9 cellular contexts compared by ENCODE assay signal in genomic region chr10:30058111-30058510, GRCh38. TPM values are rescaled to one million over a fixed set of nuclear protein-coding genes. Genes with fewer than 3 reads are reported as not detected.
A peak's percentile ranks its signal among the peaks of the same experiment; 100 is the strongest.
DNase-seq lines count a peak whose midpoint lies in the region; ATAC-seq and TF ChIP-seq lines count a peak whose summit lies in the region.
"Had no signal": no experiment of that assay in that cellular context is flagged by ENCODE, and none has a peak within 500 bp of the region (broad histone marks: within the 10 kb centered on the region; RNA-seq: fewer than 3 reads in every experiment).

No MANE protein-coding gene starts in this region.

- TF ChIP-seq CTCF in WTC11 (IDR thresholded peaks at IDR 0.05) (no peak), right atrium auricular region (IDR thresholded peaks at IDR 0.05) (no peak), retinal pigment epithelial cell (conservative IDR thresholded peaks at IDR 0.05; ENCODE audit: low read depth, low read length) (no peak)

- no peaks in the 10 kb centered on the region for H3K9me3 Mint-ChIP-seq in WTC11

- peak; percentile 26 for DNase-seq in Daoy (ENCODE audit: low read depth)
- no peak for DNase-seq in WTC11 (ENCODE audit: low spot score)
- DNase-seq in right atrium auricular region (ENCODE audit: low spot score): no peak
- DNase-seq in retinal pigment epithelial cell (ENCODE audit: low read depth): no peak
- no peak for DNase-seq in posterior vena cava (ENCODE audit: low spot score)
- no peak for DNase-seq in NCI-H82 (lab: John Stamatoyannopoulos, UW)
- DNase-seq in NCI-H82 treated with DMSO at 0.1 percent for 48 hours (lab: John Stamatoyannopoulos, UW; ENCODE audit: unreplicated experiment): no peak
- no peak for DNase-seq in NCI-H2081 treated with DMSO at 0.1 percent for 48 hours (lab: John Stamatoyannopoulos, UW)
- DNase-seq: NCI-H524 treated with DMSO at 0.1 percent for 48 hours had no signal

- H3K36me3 Mint-ChIP-seq in WTC11: no peaks in the 10 kb centered on the region

- ATAC-seq in WTC11: no peak

- CTCF ChIA-PET in WTC11 (lab: Charles Lee): interaction anchor here (0.6 to 1.0 kb wide), 3 partner anchors 31 to 168 kb away, joined by 3 read pairs; no protein-coding TSS in a partner anchor

- peaks cover 0 to 64% of the 10 kb centered on the region in 2 donors for H3K4me1 ChIP-seq in right atrium auricular region

- peak overlapping the region; percentile 73 for H3K4me3 Mint-ChIP-seq in WTC11

- no peaks in the 10 kb centered on the region for H3K36me3 ChIP-seq in right atrium auricular region

- H3K4me1 Mint-ChIP-seq in WTC11: peaks cover 39% of the 10 kb centered on the region

- H3K27me3 Mint-ChIP-seq in WTC11 (ENCODE audit: low read depth): peaks cover 41% of the 10 kb centered on the region

- no peaks in the 10 kb centered on the region for H3K9me3 ChIP-seq in right atrium auricular region

- POLR2A ChIA-PET in WTC11 (lab: Charles Lee): no interaction called here

- peak overlapping the region; percentile 94 to 95 for H3K27ac ChIP-seq in right atrium auricular region

- H3K4me3 ChIP-seq in right atrium auricular region (peak overlapping the region; percentile 84 to 95), retinal pigment epithelial cell (ENCODE audit: low read length) (peak overlapping the region; percentile 54)

- H3K27ac Mint-ChIP-seq in WTC11: no peak overlapping the region

- no peaks in the 10 kb centered on the region for H3K27me3 ChIP-seq in right atrium auricular region

- intact Hi-C loops in posterior vena cava (cut with DNase I): loop anchor here in 1 of 2 donors (5.0 kb wide), 1 partner anchor 124 kb away; no protein-coding TSS in a partner anchor

TF ChIP-seq in WTC11, 78 proteins besides CTCF, POLR2A, EP300 and RAD21:
- no peak for TF ChIP-seq FOXP1 (CRISPR knock-in tag; IDR thresholded peaks at IDR 0.05; ENCODE audit: borderline replicate concordance)
- no peak for TF ChIP-seq E2F1 (CRISPR knock-in tag; IDR thresholded peaks at IDR 0.05)
- TF ChIP-seq MYBL2 (CRISPR knock-in tag; IDR thresholded peaks at IDR 0.05): no peak
- TF ChIP-seq MAX (CRISPR knock-in tag; IDR thresholded peaks at IDR 0.05): no peak
- TF ChIP-seq CREB1 (CRISPR knock-in tag; IDR thresholded peaks at IDR 0.05): no peak
- TF ChIP-seq GABPB1 (CRISPR knock-in tag; IDR thresholded peaks at IDR 0.05): no peak
- no peak for TF ChIP-seq ZBTB43 (CRISPR knock-in tag; IDR thresholded peaks at IDR 0.05)

RNA-seq across cellular contexts. Expression of gene JCAD, which starts 1.3 kb away (rescaled TPM):
- 4.5 and 5.2 TPM in 2 replicates for total RNA-seq in Daoy (2014; rRNA removed; shearing (Covaris generic))
- total RNA-seq in WTC11 (2021) (1.7 to 2.2 TPM (median 1.8 TPM) in 3 replicates), right atrium auricular region (10 to 100 TPM; 34.1 to 39.8 TPM), posterior vena cava (100 to 1,000 TPM in 1 of 2 donors, 10 to 100 TPM in 1; 94.8 to 113 TPM)
